ENCODE assay signal across 1 cellular context in genomic region chr20:44552950-44553908, GRCh38.
TF ChIP-seq lines count a peak whose summit lies in the region.

No MANE protein-coding gene starts in this region.

TF ChIP-seq in HepG2, 621 proteins besides CTCF, POLR2A, EP300 and RAD21 (continued from another document):
- peak; percentile 53 for TF ChIP-seq SKI (IDR thresholded peaks at IDR 0.05; ENCODE audit: partially characterized antibody)
- peak; percentile 31; the same call in 1 of the 2 replicates for TF ChIP-seq ZNF292 (CRISPR knock-in tag; IDR thresholded peaks at IDR 0.05; ENCODE audit: borderline replicate concordance, low read depth)
- TF ChIP-seq BCL6 (CRISPR knock-in tag; IDR thresholded peaks at IDR 0.05), result peak; percentile 62; the same call in 1 of the 2 replicates
- TF ChIP-seq SALL1 (CRISPR knock-in tag; IDR thresholded peaks at IDR 0.05), result no peak
- 0 out of 2 replicates have a peak, but pooled peaks have one; percentile 14 for TF ChIP-seq ARID5B (CRISPR knock-in tag; IDR thresholded peaks at IDR 0.05)
- TF ChIP-seq ZNF12 (CRISPR knock-in tag; IDR thresholded peaks at IDR 0.05), result no peak
- peak; percentile 25; the same call in 1 of the 2 replicates for TF ChIP-seq GATAD2A (CRISPR knock-in tag; IDR thresholded peaks at IDR 0.05)
- TF ChIP-seq TCF12 (IDR thresholded peaks at IDR 0.05), result no peak
- TF ChIP-seq TCF12 (CRISPR knock-in tag; IDR thresholded peaks at IDR 0.05), result no peak
- TF ChIP-seq AHDC1 (CRISPR knock-in tag; IDR thresholded peaks at IDR 0.05; ENCODE audit: borderline replicate concordance), result no peak
- no peak for TF ChIP-seq MBD4 (IDR thresholded peaks at IDR 0.05; ENCODE audit: borderline replicate concordance, low read length)
- no peak for TF ChIP-seq ZNF160 (CRISPR knock-in tag; IDR thresholded peaks at IDR 0.05)
- 0 out of 2 replicates have a peak, but pooled peaks have one; percentile 22 for TF ChIP-seq ZGPAT (CRISPR knock-in tag; IDR thresholded peaks at IDR 0.05)
- no peak for TF ChIP-seq ZNF101 (CRISPR knock-in tag; IDR thresholded peaks at IDR 0.05; ENCODE audit: borderline replicate concordance, low read depth)
- no peak for TF ChIP-seq FOXP1 (IDR thresholded peaks at IDR 0.05)
- 0 out of 2 replicates have a peak, but pooled peaks have one; percentile 29 for TF ChIP-seq FOXP1 (CRISPR knock-in tag; IDR thresholded peaks at IDR 0.05)
- peak; percentile 56; the same call in 1 of the 2 replicates for TF ChIP-seq FOSL2 (CRISPR knock-in tag; IDR thresholded peaks at IDR 0.05)
- no peak for TF ChIP-seq TAF1 (CRISPR knock-in tag; IDR thresholded peaks at IDR 0.05)
- no peak for TF ChIP-seq DR1 (CRISPR knock-in tag; IDR thresholded peaks at IDR 0.05)
- TF ChIP-seq RFXANK (CRISPR knock-in tag; IDR thresholded peaks at IDR 0.05), result no peak
- TF ChIP-seq RFX3 (CRISPR knock-in tag; IDR thresholded peaks at IDR 0.05), result no peak
- TF ChIP-seq NFE2L1 (CRISPR knock-in tag; IDR thresholded peaks at IDR 0.05; ENCODE audit: borderline replicate concordance), result no peak
- no peak for TF ChIP-seq MTF2 (CRISPR knock-in tag; IDR thresholded peaks at IDR 0.05; ENCODE audit: borderline replicate concordance)
- peak; percentile 52 for TF ChIP-seq SAP130 (CRISPR knock-in tag; IDR thresholded peaks at IDR 0.05; ENCODE audit: low read depth)
- TF ChIP-seq FOXA1 (IDR thresholded peaks at IDR 0.05), result no peak
- no peak for TF ChIP-seq FOXA1 (CRISPR knock-in tag; IDR thresholded peaks at IDR 0.05)
- no peak for TF ChIP-seq PAXIP1 (CRISPR knock-in tag; conservative IDR thresholded peaks at IDR 0.05)
- TF ChIP-seq MIXL1 (CRISPR knock-in tag; IDR thresholded peaks at IDR 0.05), result no peak
- 0 out of 2 replicates have a peak, but pooled peaks have one; percentile 51 for TF ChIP-seq HBP1 (CRISPR knock-in tag; IDR thresholded peaks at IDR 0.05; ENCODE audit: low read depth)
